In genomic region chr20:17958326-17959256, GRCh38 we compare ENCODE assay signal across 1 cellular context.
TF ChIP-seq lines count a peak whose summit lies in the region.

No MANE protein-coding gene starts in this region.

TF ChIP-seq in HepG2, 621 proteins besides CTCF, POLR2A, EP300 and RAD21 (continued from another document):
- TF ChIP-seq ZNF280D (CRISPR knock-in tag; IDR thresholded peaks at IDR 0.05) (0 out of 2 replicates have a peak, but pooled peaks have one; percentile 22), GLI4 (CRISPR knock-in tag; IDR thresholded peaks at IDR 0.05; ENCODE audit: borderline replicate concordance) (no peak), KDM1A (CRISPR knock-in tag; IDR thresholded peaks at IDR 0.05) (no peak), ZUFSP (CRISPR knock-in tag; IDR thresholded peaks at IDR 0.05; ENCODE audit: borderline replicate concordance) (no peak), ZNF740 (CRISPR knock-in tag; IDR thresholded peaks at IDR 0.05) (no peak), IKZF5 (CRISPR knock-in tag; IDR thresholded peaks at IDR 0.05) (peak; percentile 43; the same call in 1 of the 2 replicates), THYN1 (CRISPR knock-in tag; IDR thresholded peaks at IDR 0.05; ENCODE audit: borderline replicate concordance, low read depth) (no peak), ZNF20 (CRISPR knock-in tag; IDR thresholded peaks at IDR 0.05) (peak; percentile 61; the same call in 1 of the 2 replicates), FOXP1 (IDR thresholded peaks at IDR 0.05) (no peak), FOXP1 (CRISPR knock-in tag; IDR thresholded peaks at IDR 0.05) (peak; percentile 33; the same call in 1 of the 2 replicates), ZSCAN5A (CRISPR knock-in tag; IDR thresholded peaks at IDR 0.05; ENCODE audit: borderline replicate concordance) (0 out of 2 replicates have a peak, but pooled peaks have one; percentile 69), PRDM10 (CRISPR knock-in tag; IDR thresholded peaks at IDR 0.05; ENCODE audit: low read depth) (0 out of 2 replicates have a peak, but pooled peaks have one; percentile 29), NFKBIZ (CRISPR knock-in tag; IDR thresholded peaks at IDR 0.05) (0 out of 2 replicates have a peak, but pooled peaks have one; percentile 38), ARID4A (CRISPR knock-in tag; IDR thresholded peaks at IDR 0.05; ENCODE audit: borderline replicate concordance) (no peak; the same call in 1 of the 2 replicates), ZNF747 (CRISPR knock-in tag; IDR thresholded peaks at IDR 0.05; ENCODE audit: borderline replicate concordance) (0 out of 2 replicates have a peak, but pooled peaks have one; percentile 56), ZNF543 (CRISPR knock-in tag; IDR thresholded peaks at IDR 0.05) (no peak), ZNF253 (CRISPR knock-in tag; IDR thresholded peaks at IDR 0.05; ENCODE audit: borderline replicate concordance) (no peak), ZBTB7B (CRISPR knock-in tag; IDR thresholded peaks at IDR 0.05) (peak; percentile 68; the same call in 1 of the 2 replicates), FOXO1 (CRISPR knock-in tag; IDR thresholded peaks at IDR 0.05) (peak; percentile 87), ETV6 (CRISPR knock-in tag; conservative IDR thresholded peaks at IDR 0.05) (no peak), ATF2 (CRISPR knock-in tag; IDR thresholded peaks at IDR 0.05) (peak; percentile 67)
